ENCODE assay signal across 23 cellular contexts in the genomic region with DNA sequence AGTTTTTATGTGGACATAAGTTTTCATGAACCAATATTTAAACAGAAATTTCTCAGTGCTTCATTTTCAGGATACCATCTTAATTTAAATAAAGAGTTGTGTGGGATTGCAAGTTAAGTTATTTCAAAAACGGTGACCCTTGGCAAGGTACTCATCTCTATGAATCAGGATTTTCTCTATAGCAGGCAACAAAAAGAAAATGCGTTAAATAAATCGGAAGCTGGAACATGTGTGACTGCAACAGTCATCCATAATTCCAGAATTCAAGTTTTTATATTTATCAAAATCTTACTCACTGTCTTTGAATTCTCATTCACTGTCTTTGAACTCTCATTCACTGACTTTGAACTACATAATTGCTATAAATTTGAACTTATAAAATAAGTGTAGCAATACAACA.
"Had no signal": no experiment of that assay in that cellular context is flagged by ENCODE, and none has a peak within 500 bp of the region (broad histone marks: within the 10 kb centered on the region; RNA-seq: fewer than 3 reads in every experiment).

No MANE protein-coding gene starts in this region.

- H3K4me3 Mint-ChIP-seq: endodermal cell, immature natural killer cell, memory B cell, nephron had no signal

- H3K9me3 Mint-ChIP-seq: endodermal cell, immature natural killer cell, memory B cell, naive B cell, nephron had no signal

- H3K4me3 ChIP-seq: coronary artery, gastroesophageal sphincter, left ventricle myocardium inferior, lower lobe of right lung, psoas muscle, right lobe of liver, skin epidermis, stomach, thoracic aorta, transverse colon had no signal

- H3K27ac Mint-ChIP-seq: endodermal cell, immature natural killer cell, memory B cell, naive B cell, nephron had no signal

- H3K4me1 Mint-ChIP-seq: endodermal cell, immature natural killer cell had no signal

- H3K27me3 ChIP-seq: gastroesophageal sphincter, right lobe of liver, stomach, transverse colon had no signal

- DNase-seq: effector CD4-positive, alpha-beta T cell; endodermal cell; glutamatergic neuron; immature natural killer cell; left ventricle myocardium inferior; lower lobe of right lung; midbrain; naive B cell; occipital lobe; psoas muscle; retina; right lobe of liver; stimulated activated CD4-positive, alpha-beta T cell treated with anti-CD3 and anti-CD28 coated beads, Interleukin-12 subunit alpha, Interleukin-12 subunit beta, amount 100 ng/mL, for 4 hours; stimulated activated naive CD4-positive, alpha-beta T cell; stomach; substantia nigra; transverse colon had no signal

- H3K4me1 ChIP-seq: lower lobe of right lung, right lobe of liver had no signal

- H3K27ac ChIP-seq: lower lobe of right lung, psoas muscle, right lobe of liver had no signal

- H3K36me3 Mint-ChIP-seq: immature natural killer cell, memory B cell, naive B cell had no signal

- ATAC-seq: gastroesophageal sphincter, right lobe of liver had no signal

- H3K36me3 ChIP-seq: gastroesophageal sphincter, left ventricle myocardium inferior, lower lobe of right lung, right lobe of liver, stomach, thoracic aorta, transverse colon had no signal

- H3K9me3 ChIP-seq: gastroesophageal sphincter, left ventricle myocardium inferior, lower lobe of right lung, psoas muscle, right lobe of liver, stomach, thoracic aorta, transverse colon had no signal
